1 cellular context compared by ENCODE assay signal in genomic region chr1:246582301-246583055, GRCh38.
TF ChIP-seq lines count a peak whose summit lies in the region.

No MANE protein-coding gene starts in this region.

TF ChIP-seq in HepG2, 621 proteins besides CTCF, POLR2A, EP300 and RAD21 (continued from another document and continues in another):
- TF ChIP-seq HMG20A (CRISPR knock-in tag; IDR thresholded peaks at IDR 0.05; ENCODE audit: borderline replicate concordance) (no peak), ATF5 (CRISPR knock-in tag; IDR thresholded peaks at IDR 0.05; ENCODE audit: low read depth) (no peak), NR2F6 (IDR thresholded peaks at IDR 0.05) (no peak), NR2F6 (CRISPR knock-in tag; IDR thresholded peaks at IDR 0.05) (peak; percentile 12; the same call in 1 of the 2 replicates), PBX3 (CRISPR knock-in tag; IDR thresholded peaks at IDR 0.05; ENCODE audit: borderline replicate concordance) (no peak), KDM3A (CRISPR knock-in tag; IDR thresholded peaks at IDR 0.05; ENCODE audit: low read depth) (no peak), ZNF143 (CRISPR knock-in tag; IDR thresholded peaks at IDR 0.05) (no peak), ZNF772 (CRISPR knock-in tag; IDR thresholded peaks at IDR 0.05) (0 out of 2 replicates have a peak, but pooled peaks have one; percentile 32), ZEB1 (IDR thresholded peaks at IDR 0.05; ENCODE audit: insufficient replicate concordance, low read depth) (peak; percentile 52), ZBTB4 (CRISPR knock-in tag; IDR thresholded peaks at IDR 0.05; ENCODE audit: borderline replicate concordance) (no peak), TCF7L2 (IDR thresholded peaks at IDR 0.05; ENCODE audit: low read depth, low read length) (no peak), CERS6 (CRISPR knock-in tag; IDR thresholded peaks at IDR 0.05) (no peak), CEBPZ (IDR thresholded peaks at IDR 0.05; ENCODE audit: low read length) (no peak), MTF2 (CRISPR knock-in tag; IDR thresholded peaks at IDR 0.05; ENCODE audit: borderline replicate concordance) (peak; percentile 48; the same call in 1 of the 2 replicates), HDAC1 (CRISPR knock-in tag; IDR thresholded peaks at IDR 0.05) (no peak), SMARCC2 (IDR thresholded peaks at IDR 0.05) (no peak), ZNF660 (CRISPR knock-in tag; IDR thresholded peaks at IDR 0.05; ENCODE audit: borderline replicate concordance, low read depth) (no peak), REST (IDR thresholded peaks at IDR 0.05; ENCODE audit: borderline replicate concordance in 1 of 2, low read depth in 1 of 2, low read length in 2 of 2) (no peak), CHD4 (IDR thresholded peaks at IDR 0.05; ENCODE audit: borderline replicate concordance, low read length) (no peak), ZNF138 (CRISPR knock-in tag; IDR thresholded peaks at IDR 0.05; ENCODE audit: low read depth) (no peak), ZNF318 (CRISPR knock-in tag; IDR thresholded peaks at IDR 0.05) (no peak), BCLAF1 (IDR thresholded peaks at IDR 0.05) (no peak), SIN3B (IDR thresholded peaks at IDR 0.05; ENCODE audit: low read length) (no peak)
